Comparison of ENCODE assay signal across 11 cellular contexts in the genomic region with DNA sequence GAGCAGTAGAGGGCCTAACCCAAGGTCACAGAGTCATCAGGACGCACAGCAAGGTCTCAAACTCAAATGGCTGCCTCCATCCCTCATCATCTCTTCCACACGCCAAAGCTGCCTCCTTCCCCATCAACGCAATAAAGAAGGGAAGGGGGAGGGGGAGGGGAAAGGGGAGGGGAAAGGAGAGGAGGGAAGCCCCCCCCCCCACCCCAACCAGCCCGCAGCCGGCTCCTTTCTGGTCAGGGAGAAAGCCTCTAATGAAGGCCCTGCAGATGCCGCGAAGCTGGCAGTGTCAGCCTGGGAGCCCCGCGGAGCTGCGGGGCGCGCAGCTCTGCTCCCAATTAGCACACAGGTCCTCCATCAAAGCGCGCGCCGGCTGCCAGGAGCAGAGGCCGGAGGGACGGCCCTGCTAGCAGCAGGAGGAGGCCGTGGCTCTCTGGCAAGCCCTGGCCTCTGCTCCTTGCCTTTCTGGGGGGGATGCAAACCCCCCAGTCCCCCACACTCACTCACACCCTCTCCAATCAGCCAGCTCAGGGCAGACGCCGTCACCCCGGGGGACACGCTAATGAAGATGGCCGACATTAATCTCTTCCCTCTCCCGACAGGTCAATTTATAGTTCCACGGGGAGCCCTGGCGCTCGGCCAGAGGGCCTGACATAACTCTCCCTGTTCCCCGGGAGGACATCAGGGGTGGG.
DNase-seq lines count a peak whose midpoint lies in the region; ATAC-seq and TF ChIP-seq lines count a peak whose summit lies in the region.
"Had no signal": no experiment of that assay in that cellular context is flagged by ENCODE, and none has a peak within 500 bp of the region (broad histone marks: within the 10 kb centered on the region; RNA-seq: fewer than 3 reads in every experiment).

No MANE protein-coding gene starts in this region.

- no peaks in the 10 kb centered on the region for H3K9me3 ChIP-seq in HEK293 (ENCODE audit: control insufficient read depth, insufficient read depth, low read depth, low read length)
- H3K9me3 ChIP-seq in endocrine pancreas (ENCODE audit: control insufficient read depth, low read length): no peaks in the 10 kb centered on the region
- H3K9me3 ChIP-seq: colonic mucosa had no signal

- CTCF ChIA-PET in HEK293 (lab: Yijun Ruan, JAX): interaction anchor here (1.2 kb wide), 1 partner anchor 24 kb away, joined by 3 read pairs; no protein-coding TSS in a partner anchor

- H3K4me3 ChIP-seq in HEK293 (ENCODE audit: low read depth, low read length): no peak overlapping the region
- H3K4me3 ChIP-seq in endocrine pancreas (ENCODE audit: control insufficient read depth, insufficient read depth, low read length): no peak overlapping the region
- H3K4me3 ChIP-seq: colonic mucosa had no signal

- H3K27me3 ChIP-seq in endocrine pancreas (ENCODE audit: control insufficient read depth, insufficient read depth, low read length): no peaks in the 10 kb centered on the region
- H3K27me3 ChIP-seq: colonic mucosa had no signal

- H3K4me1 ChIP-seq in HEK293 (ENCODE audit: control insufficient read depth, insufficient read depth, low read length) (peaks cover 7% of the 10 kb centered on the region), endocrine pancreas (ENCODE audit: control insufficient read depth, insufficient read depth, low read length) (no peaks in the 10 kb centered on the region)
- H3K4me1 ChIP-seq: colonic mucosa had no signal

- H3K36me3 ChIP-seq in HEK293 (ENCODE audit: control insufficient read depth in 2 of 2, insufficient read depth in 1 of 2, low read length in 2 of 2): no peaks in the 10 kb centered on the region
- no peaks in the 10 kb centered on the region for H3K36me3 ChIP-seq in endocrine pancreas (ENCODE audit: control insufficient read depth, insufficient read depth, low read length)
- H3K36me3 ChIP-seq: colonic mucosa had no signal

- no peak overlapping the region for H3K27ac ChIP-seq in HEK293 (ENCODE audit: extremely low read depth, low read depth, low read length)
- H3K27ac ChIP-seq: colonic mucosa had no signal

- TF ChIP-seq CTCF in HEK293 (tag by site-specific recombination; IDR thresholded peaks at IDR 0.05): no peak

- H3K9ac ChIP-seq in endocrine pancreas (ENCODE audit: control insufficient read depth, insufficient read depth, low read length): peak overlapping the region; percentile 62

- POLR2A ChIA-PET in HEK293 (lab: Yijun Ruan, JAX): no interaction called here

- DNase-seq in NCI-H2227 (lab: John Stamatoyannopoulos, UW; ENCODE audit: unreplicated experiment) (peak; percentile 71), retina (peak; percentile 89), NCI-H1048 (lab: John Stamatoyannopoulos, UW) (no peak)
- DNase-seq: activated CD4-positive, alpha-beta T cell treated with anti-CD3 and anti-CD28 coated beads, Interleukin-2, amount 50 U/mL, for 1 hour; activated gamma-delta T cell treated with Interleukin-2 at 50 U/mL for 16 hours; colonic mucosa; NCI-H226 had no signal

- ATAC-seq in GM21576 (IDR thresholded peaks at IDR 0.05; ENCODE audit: unreplicated experiment) (no peak), HG02642 (IDR thresholded peaks at IDR 0.05; ENCODE audit: poor library complexity, unreplicated experiment) (no peak)

TF ChIP-seq in HEK293, 187 proteins besides CTCF, POLR2A, EP300 and RAD21 (continues in another document):
- peak; percentile 37; the same call in 1 of the 2 replicates for TF ChIP-seq WT1 (tag by site-specific recombination; IDR thresholded peaks at IDR 0.05)
- no peak for TF ChIP-seq ZNF768 (tag by site-specific recombination; IDR thresholded peaks at IDR 0.05)
- TF ChIP-seq SP7 (tag by site-specific recombination; IDR thresholded peaks at IDR 0.05): peak; percentile 70
- TF ChIP-seq ZIC2 (tag by site-specific recombination; IDR thresholded peaks at IDR 0.05): peak; percentile 97
- no peak for TF ChIP-seq OVOL3 (tag by site-specific recombination; IDR thresholded peaks at IDR 0.05)
- peak; percentile 88 for TF ChIP-seq GLIS1 (tag by site-specific recombination; IDR thresholded peaks at IDR 0.05)
- TF ChIP-seq, protein P1, sequence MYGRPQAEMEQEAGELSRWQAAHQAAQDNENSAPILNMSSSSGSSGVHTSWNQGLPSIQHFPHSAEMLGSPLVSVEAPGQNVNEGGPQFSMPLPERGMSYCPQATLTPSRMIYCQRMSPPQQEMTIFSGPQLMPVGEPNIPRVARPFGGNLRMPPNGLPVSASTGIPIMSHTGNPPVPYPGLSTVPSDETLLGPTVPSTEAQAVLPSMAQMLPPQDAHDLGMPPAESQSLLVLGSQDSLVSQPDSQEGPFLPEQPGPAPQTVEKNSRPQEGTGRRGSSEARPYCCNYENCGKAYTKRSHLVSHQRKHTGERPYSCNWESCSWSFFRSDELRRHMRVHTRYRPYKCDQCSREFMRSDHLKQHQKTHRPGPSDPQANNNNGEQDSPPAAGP (tag by site-specific recombination; IDR thresholded peaks at IDR 0.05): peak; percentile 69; the same call in 1 of the 2 replicates
- TF ChIP-seq OSR2 (tag by site-specific recombination; IDR thresholded peaks at IDR 0.05): 0 out of 2 replicates have a peak, but pooled peaks have one; percentile 21
- no peak for TF ChIP-seq ZNF514 (tag by site-specific recombination; IDR thresholded peaks at IDR 0.05)
- peak; percentile 43; the same call in 1 of the 2 replicates for TF ChIP-seq YY1 (tag by site-specific recombination; IDR thresholded peaks at IDR 0.05)
- TF ChIP-seq, protein P2, sequence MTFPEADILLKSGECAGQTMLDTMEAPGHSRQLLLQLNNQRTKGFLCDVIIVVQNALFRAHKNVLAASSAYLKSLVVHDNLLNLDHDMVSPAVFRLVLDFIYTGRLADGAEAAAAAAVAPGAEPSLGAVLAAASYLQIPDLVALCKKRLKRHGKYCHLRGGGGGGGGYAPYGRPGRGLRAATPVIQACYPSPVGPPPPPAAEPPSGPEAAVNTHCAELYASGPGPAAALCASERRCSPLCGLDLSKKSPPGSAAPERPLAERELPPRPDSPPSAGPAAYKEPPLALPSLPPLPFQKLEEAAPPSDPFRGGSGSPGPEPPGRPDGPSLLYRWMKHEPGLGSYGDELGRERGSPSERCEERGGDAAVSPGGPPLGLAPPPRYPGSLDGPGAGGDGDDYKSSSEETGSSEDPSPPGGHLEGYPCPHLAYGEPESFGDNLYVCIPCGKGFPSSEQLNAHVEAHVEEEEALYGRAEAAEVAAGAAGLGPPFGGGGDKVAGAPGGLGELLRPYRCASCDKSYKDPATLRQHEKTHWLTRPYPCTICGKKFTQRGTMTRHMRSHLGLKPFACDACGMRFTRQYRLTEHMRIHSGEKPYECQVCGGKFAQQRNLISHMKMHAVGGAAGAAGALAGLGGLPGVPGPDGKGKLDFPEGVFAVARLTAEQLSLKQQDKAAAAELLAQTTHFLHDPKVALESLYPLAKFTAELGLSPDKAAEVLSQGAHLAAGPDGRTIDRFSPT (tag by site-specific recombination; IDR thresholded peaks at IDR 0.05): peak; percentile 53; the same call in 1 of the 2 replicates
- 0 out of 2 replicates have a peak, but pooled peaks have one; percentile 34 for TF ChIP-seq ZNF423 (tag by site-specific recombination; IDR thresholded peaks at IDR 0.05)
- peak; percentile 8; the same call in 1 of the 2 replicates for TF ChIP-seq SP2 (tag by site-specific recombination; IDR thresholded peaks at IDR 0.05)
- TF ChIP-seq, protein P3, sequence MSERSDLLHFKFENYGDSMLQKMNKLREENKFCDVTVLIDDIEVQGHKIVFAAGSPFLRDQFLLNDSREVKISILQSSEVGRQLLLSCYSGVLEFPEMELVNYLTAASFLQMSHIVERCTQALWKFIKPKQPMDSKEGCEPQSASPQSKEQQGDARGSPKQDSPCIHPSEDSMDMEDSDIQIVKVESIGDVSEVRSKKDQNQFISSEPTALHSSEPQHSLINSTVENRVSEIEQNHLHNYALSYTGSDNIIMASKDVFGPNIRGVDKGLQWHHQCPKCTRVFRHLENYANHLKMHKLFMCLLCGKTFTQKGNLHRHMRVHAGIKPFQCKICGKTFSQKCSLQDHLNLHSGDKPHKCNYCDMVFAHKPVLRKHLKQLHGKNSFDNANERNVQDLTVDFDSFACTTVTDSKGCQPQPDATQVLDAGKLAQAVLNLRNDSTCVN (tag by site-specific recombination; optimal IDR thresholded peaks at IDR 0.05): peak; percentile 52
- 0 out of 2 replicates have a peak, but pooled peaks have one; percentile 35 for TF ChIP-seq BCL11B (tag by site-specific recombination; IDR thresholded peaks at IDR 0.05; ENCODE audit: low read depth)
- no peak for TF ChIP-seq ZNF510 (tag by site-specific recombination; IDR thresholded peaks at IDR 0.05; ENCODE audit: insufficient replicate concordance)
- TF ChIP-seq ZNF16 (tag by site-specific recombination; IDR thresholded peaks at IDR 0.05; ENCODE audit: low read depth): no peak
- peak; percentile 35 for TF ChIP-seq ZBTB8A (tag by site-specific recombination; IDR thresholded peaks at IDR 0.05)
- 0 out of 2 replicates have a peak, but pooled peaks have one; percentile 32 for TF ChIP-seq ZNF324 (tag by site-specific recombination; IDR thresholded peaks at IDR 0.05)
- TF ChIP-seq, protein P4, sequence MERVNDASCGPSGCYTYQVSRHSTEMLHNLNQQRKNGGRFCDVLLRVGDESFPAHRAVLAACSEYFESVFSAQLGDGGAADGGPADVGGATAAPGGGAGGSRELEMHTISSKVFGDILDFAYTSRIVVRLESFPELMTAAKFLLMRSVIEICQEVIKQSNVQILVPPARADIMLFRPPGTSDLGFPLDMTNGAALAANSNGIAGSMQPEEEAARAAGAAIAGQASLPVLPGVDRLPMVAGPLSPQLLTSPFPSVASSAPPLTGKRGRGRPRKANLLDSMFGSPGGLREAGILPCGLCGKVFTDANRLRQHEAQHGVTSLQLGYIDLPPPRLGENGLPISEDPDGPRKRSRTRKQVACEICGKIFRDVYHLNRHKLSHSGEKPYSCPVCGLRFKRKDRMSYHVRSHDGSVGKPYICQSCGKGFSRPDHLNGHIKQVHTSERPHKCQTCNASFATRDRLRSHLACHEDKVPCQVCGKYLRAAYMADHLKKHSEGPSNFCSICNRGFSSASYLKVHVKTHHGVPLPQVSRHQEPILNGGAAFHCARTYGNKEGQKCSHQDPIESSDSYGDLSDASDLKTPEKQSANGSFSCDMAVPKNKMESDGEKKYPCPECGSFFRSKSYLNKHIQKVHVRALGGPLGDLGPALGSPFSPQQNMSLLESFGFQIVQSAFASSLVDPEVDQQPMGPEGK (tag by site-specific recombination; IDR thresholded peaks at IDR 0.05): peak; percentile 87
